8 cellular contexts compared by ENCODE assay signal in genomic region chr12:93245543-93245942, GRCh38.
DNase-seq lines count a peak whose midpoint lies in the region; ATAC-seq and TF ChIP-seq lines count a peak whose summit lies in the region.

No MANE protein-coding gene starts in this region.

- POLR2A ChIA-PET in activated B cell treated with CpG ODN at 0.5 μM for 24 hours (lab: Charles Lee): interaction anchor here (1.4 kb wide), 1 partner anchor 258 kb away, joined by 5 read pairs; no protein-coding TSS in a partner anchor

- H3K4me1 Mint-ChIP-seq in activated B cell treated with CpG ODN at 0.5 μM for 24 hours: peaks cover 45% of the 10 kb centered on the region
- H3K4me1 Mint-ChIP-seq in stimulated activated naive CD8-positive, alpha-beta T cell treated with anti-CD3 and anti-CD28 coated beads, Interleukin-15, Interleukin-2, amounts not matched to agents 100 ng/mL and 50 ng/mL, for 24 hours (ENCODE audit: low read depth): peaks cover 57% of the 10 kb centered on the region

- ATAC-seq in HG02884 (IDR thresholded peaks at IDR 0.05; ENCODE audit: unreplicated experiment) (peak; percentile 59), activated B cell treated with CpG ODN at 0.5 μM for 24 hours (ENCODE audit: low read depth) (peak; percentile 79), heart right ventricle (no peak), upper lobe of right lung (no peak)

- no peaks in the 10 kb centered on the region for H3K27me3 ChIP-seq in heart right ventricle
- no peaks in the 10 kb centered on the region for H3K27me3 ChIP-seq in upper lobe of right lung

- CTCF ChIA-PET in activated B cell treated with CpG ODN at 0.5 μM for 24 hours (lab: Charles Lee): no interaction called here

- intact Hi-C loops in activated B cell treated with CpG ODN at 0.5 μM for 24 hours (cut with micrococcal nuclease): loop anchor here (5.0 kb wide), 1 partner anchor 78 kb away; no protein-coding TSS in a partner anchor
- intact Hi-C loops in heart right ventricle (cut with DNase I): no loop called here
- intact Hi-C loops in upper lobe of right lung (cut with DNase I): no loop called here

- H3K27ac Mint-ChIP-seq in activated B cell treated with CpG ODN at 0.5 μM for 24 hours: peak overlapping the region; percentile 25
- H3K27ac Mint-ChIP-seq in stimulated activated naive CD8-positive, alpha-beta T cell treated with anti-CD3 and anti-CD28 coated beads, Interleukin-15, Interleukin-2, amounts not matched to agents 100 ng/mL and 50 ng/mL, for 24 hours: peak overlapping the region; percentile 62

- TF ChIP-seq CTCF in activated B cell treated with CpG ODN at 0.5 μM for 24 hours (IDR thresholded peaks at IDR 0.05) (no peak), heart right ventricle (IDR thresholded peaks at IDR 0.05) (no peak), upper lobe of right lung (IDR thresholded peaks at IDR 0.05) (no peak)

- H3K4me3 Mint-ChIP-seq in activated B cell treated with CpG ODN at 0.5 μM for 24 hours: peak overlapping the region; percentile 50
- no peak overlapping the region for H3K4me3 Mint-ChIP-seq in stimulated activated naive CD8-positive, alpha-beta T cell treated with anti-CD3 and anti-CD28 coated beads, Interleukin-15, Interleukin-2, amounts not matched to agents 100 ng/mL and 50 ng/mL, for 24 hours

- WGBS in heart right ventricle, 2 donors: 97 to 98% methylated on average over 5 of the region's 5 CpGs

- H3K27ac ChIP-seq in heart right ventricle (peak overlapping the region in 1 of 10 donors; percentile 82), upper lobe of right lung (no peak overlapping the region)

- no peaks in the 10 kb centered on the region for H3K36me3 ChIP-seq in heart right ventricle
- no peaks in the 10 kb centered on the region for H3K36me3 ChIP-seq in upper lobe of right lung

- H3K36me3 Mint-ChIP-seq in activated B cell treated with CpG ODN at 0.5 μM for 24 hours (ENCODE audit: low read depth): no peaks in the 10 kb centered on the region
- H3K36me3 Mint-ChIP-seq in stimulated activated naive CD8-positive, alpha-beta T cell treated with anti-CD3 and anti-CD28 coated beads, Interleukin-15, Interleukin-2, amounts not matched to agents 100 ng/mL and 50 ng/mL, for 24 hours (ENCODE audit: low read depth): no peaks in the 10 kb centered on the region

- DNase-seq in activated T-cell treated with anti-CD3 and anti-CD28 coated beads for 1 hour (ENCODE audit: low read depth) (peak; percentile 20), activated T-cell treated with anti-CD3 and anti-CD28 coated beads for 4 hours (no peak), activated B cell treated with CpG ODN at 0.5 μM for 24 hours (no peak), heart right ventricle (no peak), upper lobe of right lung (no peak), NCI-H510A (lab: John Stamatoyannopoulos, UW) (no peak)

- H3K9me3 Mint-ChIP-seq in activated B cell treated with CpG ODN at 0.5 μM for 24 hours: no peaks in the 10 kb centered on the region
- no peaks in the 10 kb centered on the region for H3K9me3 Mint-ChIP-seq in stimulated activated naive CD8-positive, alpha-beta T cell treated with anti-CD3 and anti-CD28 coated beads, Interleukin-15, Interleukin-2, amounts not matched to agents 100 ng/mL and 50 ng/mL, for 24 hours

- H3K27me3 Mint-ChIP-seq in activated B cell treated with CpG ODN at 0.5 μM for 24 hours: no peaks in the 10 kb centered on the region
- no peaks in the 10 kb centered on the region for H3K27me3 Mint-ChIP-seq in stimulated activated naive CD8-positive, alpha-beta T cell treated with anti-CD3 and anti-CD28 coated beads, Interleukin-15, Interleukin-2, amounts not matched to agents 100 ng/mL and 50 ng/mL, for 24 hours

- H3K4me1 ChIP-seq in heart right ventricle (peaks cover 0 to 56% (median 19%) of the 10 kb centered on the region in 9 donors), upper lobe of right lung (peaks cover 7% of the 10 kb centered on the region)

- H3K9me3 ChIP-seq in heart right ventricle: no peaks in the 10 kb centered on the region
- no peaks in the 10 kb centered on the region for H3K9me3 ChIP-seq in upper lobe of right lung

- H3K4me3 ChIP-seq in heart right ventricle: no peak overlapping the region
- no peak overlapping the region for H3K4me3 ChIP-seq in upper lobe of right lung

Comparison
In these comparisons a context has a peak if more than half of its experiments do, and no peak if none do; other contexts are left out.
1. ATAC-seq: peak in HG02884 (single experiment) and activated B cell treated with CpG ODN at 0.5 μM for 24 hours (single experiment); none in heart right ventricle (0 of 8) and upper lobe of right lung (single experiment).